ENCODE assay signal across 8 cellular contexts in the genomic region with DNA sequence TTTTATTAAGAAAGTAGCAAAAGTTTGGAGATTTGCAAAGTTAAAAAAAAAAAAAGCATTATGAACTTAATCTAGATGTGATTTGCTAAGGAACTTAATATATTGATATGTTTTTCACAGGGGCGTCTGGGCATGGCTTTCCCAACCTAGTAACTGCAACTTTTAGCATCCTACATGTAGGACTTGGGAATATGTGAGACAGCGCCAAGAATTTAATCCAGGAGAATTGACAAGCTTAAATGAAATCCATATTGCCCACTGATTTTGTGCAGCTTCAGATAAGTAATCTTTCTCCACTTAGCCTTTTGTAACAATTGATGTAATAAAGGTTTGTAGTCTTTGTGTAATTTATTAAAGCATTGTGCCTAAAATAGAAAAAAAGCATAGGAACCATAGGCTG. TPM values are rescaled to one million over a fixed set of nuclear protein-coding genes. Genes with fewer than 3 reads are reported as not detected.
DNase-seq lines count a peak whose midpoint lies in the region; ATAC-seq and TF ChIP-seq lines count a peak whose summit lies in the region.

No MANE protein-coding gene starts in this region.

- H3K4me1 ChIP-seq in ectodermal cell (ENCODE audit: control insufficient read depth, insufficient read depth, low read length), result peaks cover 3% of the 10 kb centered on the region

- H3K27ac Mint-ChIP-seq in natural killer cell treated with Interleukin-12 subunit alpha and Interleukin-12 subunit beta and Interleukin-15 and Interleukin-18, amount 100 ng/mL, for 72 hours, result peak overlapping the region; percentile 99 to 100

- H3K27me3 Mint-ChIP-seq in natural killer cell treated with Interleukin-12 subunit alpha and Interleukin-12 subunit beta and Interleukin-15 and Interleukin-18, amount 100 ng/mL, for 72 hours, result no peaks in the 10 kb centered on the region

- TF ChIP-seq CTCF in C4-2B (conservative IDR thresholded peaks at IDR 0.05) (no peak), LNCaP clone FGC (IDR thresholded peaks at IDR 0.05; ENCODE audit: control insufficient read depth, extremely low read depth, insufficient read depth) (no peak)

- H3K4me3 ChIP-seq in LNCaP clone FGC (ENCODE audit: low read depth, low read length) (peak overlapping the region; percentile 64), ectodermal cell (ENCODE audit: insufficient read depth, low read depth, low read length) (peak overlapping the region; percentile 81)

- H3K27me3 ChIP-seq in ectodermal cell (ENCODE audit: control insufficient read depth, insufficient read depth, low read length, poor library complexity, severe bottlenecking), result no peaks in the 10 kb centered on the region

- peaks cover 33 to 50% of the 10 kb centered on the region in 2 donors for H3K4me1 Mint-ChIP-seq in natural killer cell treated with Interleukin-12 subunit alpha and Interleukin-12 subunit beta and Interleukin-15 and Interleukin-18, amount 100 ng/mL, for 72 hours (ENCODE audit: low read depth in 2 of 2)

- H3K27ac ChIP-seq in C4-2B (peak overlapping the region; percentile 99), ectodermal cell (ENCODE audit: insufficient read depth, low read depth, low read length, poor library complexity, severe bottlenecking) (no peak overlapping the region)

- ATAC-seq in natural killer cell treated with Interleukin-12 subunit alpha and Interleukin-12 subunit beta and Interleukin-15 and Interleukin-18, amount 100 ng/mL, for 72 hours, result no peak
- no peak for ATAC-seq in HG02610 (IDR thresholded peaks at IDR 0.05; ENCODE audit: unreplicated experiment)
- no peak for ATAC-seq in GM19463 (IDR thresholded peaks at IDR 0.05; ENCODE audit: unreplicated experiment)

- H3K9me3 Mint-ChIP-seq in natural killer cell treated with Interleukin-12 subunit alpha and Interleukin-12 subunit beta and Interleukin-15 and Interleukin-18, amount 100 ng/mL, for 72 hours, result no peaks in the 10 kb centered on the region

- WGBS in ectodermal cell, 2 experiments, result 8 to 14% methylated on average over 2 of the region's 2 CpGs

- peaks cover 22% of the 10 kb centered on the region for H3K36me3 ChIP-seq in ectodermal cell (ENCODE audit: control insufficient read depth, insufficient read depth, low read length)

- DNase-seq in LNCaP clone FGC (ENCODE audit: low read depth) (no peak), HuH-7.5 (ENCODE audit: low spot score) (no peak), NCI-H2171 (lab: John Stamatoyannopoulos, UW) (no peak)
- DNase-seq in natural killer cell treated with Interleukin-12 subunit alpha and Interleukin-12 subunit beta and Interleukin-15 and Interleukin-18, amount 100 ng/mL, for 72 hours (ENCODE audit: low spot score), result no peak

- peaks cover 29% of the 10 kb centered on the region for H3K36me3 Mint-ChIP-seq in natural killer cell treated with Interleukin-12 subunit alpha and Interleukin-12 subunit beta and Interleukin-15 and Interleukin-18, amount 100 ng/mL, for 72 hours

- H3K4me3 Mint-ChIP-seq in natural killer cell treated with Interleukin-12 subunit alpha and Interleukin-12 subunit beta and Interleukin-15 and Interleukin-18, amount 100 ng/mL, for 72 hours, result peak overlapping the region; percentile 83

- H3K9me3 ChIP-seq in ectodermal cell (ENCODE audit: control insufficient read depth, low read length), result no peaks in the 10 kb centered on the region

RNA-seq across cellular contexts. Expression of a gene that starts 1.0 kb away (rescaled TPM):
- polyA plus RNA-seq in ectodermal cell (2013, experiment 1 of 4), result 31.8 TPM
- 33.6 TPM for polyA plus RNA-seq in ectodermal cell (2013, experiment 2 of 4)
- 27.7 TPM for polyA plus RNA-seq in ectodermal cell (2013, experiment 3 of 4)
- 31.1 TPM for polyA plus RNA-seq in ectodermal cell (2013, experiment 4 of 4)
- total RNA-seq in natural killer cell treated with Interleukin-12 subunit alpha and Interleukin-12 subunit beta and Interleukin-15 and Interleukin-18, amount 100 ng/mL, for 72 hours, result 10 to 100 TPM; 43.2 to 45.1 TPM
